ENCODE assay signal across 16 cellular contexts in the genomic region with DNA sequence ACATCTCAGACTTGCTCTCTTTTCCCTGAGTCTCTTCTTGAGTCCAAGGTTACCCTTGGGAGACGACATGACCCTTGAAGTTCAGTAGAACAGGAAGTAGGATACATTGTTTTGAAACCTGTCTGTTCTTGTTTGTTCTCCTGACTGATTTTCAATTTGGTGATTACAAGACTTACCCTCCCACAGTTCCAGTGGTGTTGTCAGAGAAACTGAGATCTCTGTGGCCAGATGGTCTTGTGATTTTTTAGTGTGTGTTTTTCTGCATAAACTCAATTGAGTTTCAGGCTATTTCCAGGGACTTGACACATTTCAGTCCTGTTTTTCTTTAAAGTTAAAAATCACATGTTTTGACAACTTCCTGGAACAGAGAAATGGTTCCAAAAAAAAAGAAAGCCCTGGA. TPM values are rescaled to one million over a fixed set of nuclear protein-coding genes. Genes with fewer than 3 reads are reported as not detected.
DNase-seq lines count a peak whose midpoint lies in the region; ATAC-seq, FAIRE-seq and TF ChIP-seq lines count a peak whose summit lies in the region.
"Had no signal": no experiment of that assay in that cellular context is flagged by ENCODE, and none has a peak within 500 bp of the region (broad histone marks: within the 10 kb centered on the region; RNA-seq: fewer than 3 reads in every experiment).

No MANE protein-coding gene starts in this region.

- H3K27ac Mint-ChIP-seq in activated T-cell treated with anti-CD3 and anti-CD28 coated beads, Interleukin-2, amount 50 U/mL, for 24 hours, result peak overlapping the region; percentile 50
- no peak overlapping the region for H3K27ac Mint-ChIP-seq in T-helper 17 cell

- FAIRE-seq in D721Med (lab: Jason Lieb, UNC), result no peak

- intact Hi-C loops in transverse colon (cut with DNase I; ENCODE audit: low total_unique reads), result no loop called here

- H3K27me3 ChIP-seq in neutrophil (no peaks in the 10 kb centered on the region), transverse colon (no peaks in the 10 kb centered on the region)

- peaks cover 100% of the 10 kb centered on the region for H3K36me3 ChIP-seq in neutrophil
- H3K36me3 ChIP-seq in transverse colon, result peaks cover 0 to 1% (median 0%) of the 10 kb centered on the region in 4 donors

- no peak for TF ChIP-seq POLR2A in transverse colon (IDR thresholded peaks at IDR 0.05)

- H3K9me3 ChIP-seq in neutrophil (no peaks in the 10 kb centered on the region), T-helper 17 cell (ENCODE audit: control insufficient read depth, low read length, poor library complexity, severe bottlenecking) (no peaks in the 10 kb centered on the region), transverse colon (no peaks in the 10 kb centered on the region)

- peaks cover 94% of the 10 kb centered on the region for H3K36me3 Mint-ChIP-seq in activated T-cell treated with anti-CD3 and anti-CD28 coated beads, Interleukin-2, amount 50 U/mL, for 24 hours (ENCODE audit: low read depth)
- H3K36me3 Mint-ChIP-seq in T-helper 17 cell (ENCODE audit: low read depth), result peaks cover 37% of the 10 kb centered on the region

- ATAC-seq in GM21576 (IDR thresholded peaks at IDR 0.05; ENCODE audit: unreplicated experiment) (peak; percentile 70), HG03342 (IDR thresholded peaks at IDR 0.05; ENCODE audit: unreplicated experiment) (peak; percentile 59), T-helper 17 cell (no peak)

- TF ChIP-seq EP300 in transverse colon (IDR thresholded peaks at IDR 0.05; ENCODE audit: low read depth), result no peak

- in situ Hi-C loops in transverse colon (cut with MboI; ENCODE audit: low pct_ligation_motif_present in 1 of 4, low pct_unique_long_range_greater_than_20kb in 1 of 4, low sequenced_read_pairs in 3 of 4), result no loop called here

- H3K4me3 Mint-ChIP-seq in activated T-cell treated with anti-CD3 and anti-CD28 coated beads, Interleukin-2, amount 50 U/mL, for 24 hours, result no peak overlapping the region
- no peak overlapping the region for H3K4me3 Mint-ChIP-seq in T-helper 17 cell
- H3K4me3 Mint-ChIP-seq: central memory CD8-positive, alpha-beta T cell; nephron had no signal

- peaks cover 21% of the 10 kb centered on the region in 2 experiments for H3K4me1 ChIP-seq in neutrophil (ENCODE audit: control insufficient read depth in 1 of 2, insufficient read depth in 1 of 2, low read depth in 1 of 2, low read length in 1 of 2)
- H3K4me1 ChIP-seq in transverse colon, result no peaks in the 10 kb centered on the region

- WGBS in transverse colon (ENCODE audit: low coverage in 1 of 2), 2 donors, result 14 to 31% methylated on average over 1 of the region's 1 CpG

- TF ChIP-seq CTCF in neutrophil (IDR thresholded peaks at IDR 0.05) (no peak), D721Med (IDR thresholded peaks at IDR 0.05; ENCODE audit: insufficient read depth, missing control alignments) (no peak), transverse colon (IDR thresholded peaks at IDR 0.05) (no peak)

- peaks cover 44% of the 10 kb centered on the region for H3K4me1 Mint-ChIP-seq in activated T-cell treated with anti-CD3 and anti-CD28 coated beads, Interleukin-2, amount 50 U/mL, for 24 hours (ENCODE audit: low read depth)
- H3K4me1 Mint-ChIP-seq in T-helper 17 cell, result peaks cover 26% of the 10 kb centered on the region

- H3K4me3 ChIP-seq in neutrophil (ENCODE audit: low read depth in 1 of 2, low read length in 1 of 2) (no peak overlapping the region), transverse colon (no peak overlapping the region)
- H3K4me3 ChIP-seq: smooth muscle cell had no signal

- H3K27ac ChIP-seq in neutrophil (peak overlapping the region; percentile 67), transverse colon (peak overlapping the region in 1 of 4 donors; percentile 2)

- no peaks in the 10 kb centered on the region for H3K27me3 Mint-ChIP-seq in activated T-cell treated with anti-CD3 and anti-CD28 coated beads, Interleukin-2, amount 50 U/mL, for 24 hours
- H3K27me3 Mint-ChIP-seq in T-helper 17 cell, result no peaks in the 10 kb centered on the region
- H3K27me3 Mint-ChIP-seq: central memory CD8-positive, alpha-beta T cell had no signal

- DNase-seq in activated T-cell treated with anti-CD3 and anti-CD28 coated beads, Interleukin-2, amount 50 U/mL, for 24 hours, result no peak
- no peak for DNase-seq in activated T-cell treated with anti-CD3 and anti-CD28 coated beads, Interleukin-2, amount 50 U/mL, for 1 hour
- DNase-seq in T-helper 17 cell (no peak), D721Med (ENCODE audit: insufficient read length, low spot score) (no peak), transverse colon (no peak)
- DNase-seq: activated CD8-positive, alpha-beta memory T cell treated with anti-CD3 and anti-CD28 coated beads, Interleukin-2, amount 50 U/mL, for 48 hours; DND-41; kidney glomerular epithelial cell; NCI-H1694 treated with DMSO at 0.1 percent for 48 hours; stimulated activated CD8-positive, alpha-beta memory T cell treated with anti-CD3 and anti-CD28 coated beads, Interleukin-4, amount 100 ng/mL, for 48 hours had no signal

- no peaks in the 10 kb centered on the region for H3K9me3 Mint-ChIP-seq in activated T-cell treated with anti-CD3 and anti-CD28 coated beads, Interleukin-2, amount 50 U/mL, for 24 hours
- H3K9me3 Mint-ChIP-seq: central memory CD8-positive, alpha-beta T cell; nephron had no signal

RNA-seq across cellular contexts. Expression of a gene that starts 22.3 kb away (rescaled TPM):
- 10 to 100 TPM; 24.8 to 25.7 TPM for total RNA-seq in T-helper 17 cell
- total RNA-seq in transverse colon, result 10 to 100 TPM in 2 of 4 donors, 1 to 10 TPM in 1, under 1 TPM in 1; 0.60 to 13.1 (median 9.8) TPM
- total RNA-seq: smooth muscle cell had no signal
